28 cellular contexts compared by ENCODE assay signal in genomic region chr7:45131891-45132290, GRCh38. TPM values are rescaled to one million over a fixed set of nuclear protein-coding genes. Genes with fewer than 3 reads are reported as not detected.
DNase-seq lines count a peak whose midpoint lies in the region; ATAC-seq and TF ChIP-seq lines count a peak whose summit lies in the region.
"Had no signal": no experiment of that assay in that cellular context is flagged by ENCODE, and none has a peak within 500 bp of the region (broad histone marks: within the 10 kb centered on the region; RNA-seq: fewer than 3 reads in every experiment).

No MANE protein-coding gene starts in this region.

- POLR2A ChIA-PET in activated CD4-positive, alpha-beta T cell treated with anti-CD3 and anti-CD28 coated beads, Interleukin-2, amount 10 ng/mL, durations not matched to agents 7 days and 5 days (lab: Charles Lee): no interaction called here

- peak overlapping the region; percentile 19 for H3K27ac Mint-ChIP-seq in activated CD4-positive, alpha-beta T cell treated with anti-CD3 and anti-CD28 coated beads, Interleukin-2, amount 10 ng/mL, durations not matched to agents 7 days and 5 days
- H3K27ac Mint-ChIP-seq in activated CD4-positive, alpha-beta T cell treated with anti-CD3 and anti-CD28 coated beads, Interleukin-2, amount 10 ng/mL, durations not matched to agents 24 days and 14 days: no peak overlapping the region
- peak overlapping the region; percentile 45 for H3K27ac Mint-ChIP-seq in T-helper 17 cell
- H3K27ac Mint-ChIP-seq in neural crest cell (ENCODE audit: unreplicated experiment): peak overlapping the region; percentile 92

- TF ChIP-seq CTCF in neural crest cell (conservative IDR thresholded peaks at IDR 0.05): no peak

- no peak overlapping the region for H3K4me3 Mint-ChIP-seq in activated CD4-positive, alpha-beta T cell treated with anti-CD3 and anti-CD28 coated beads, Interleukin-2, amount 10 ng/mL, durations not matched to agents 7 days and 5 days
- H3K4me3 Mint-ChIP-seq in activated CD4-positive, alpha-beta T cell treated with anti-CD3 and anti-CD28 coated beads, Interleukin-2, amount 10 ng/mL, durations not matched to agents 24 days and 14 days: no peak overlapping the region
- H3K4me3 Mint-ChIP-seq in T-helper 17 cell: no peak overlapping the region
- H3K4me3 Mint-ChIP-seq in neural crest cell: no peak overlapping the region
- H3K4me3 Mint-ChIP-seq: CD4-positive, CD25-positive, alpha-beta regulatory T cell had no signal

- no peaks in the 10 kb centered on the region for H3K27me3 Mint-ChIP-seq in activated CD4-positive, alpha-beta T cell treated with anti-CD3 and anti-CD28 coated beads, Interleukin-2, amount 10 ng/mL, durations not matched to agents 7 days and 5 days
- H3K27me3 Mint-ChIP-seq in activated CD4-positive, alpha-beta T cell treated with anti-CD3 and anti-CD28 coated beads, Interleukin-2, amount 10 ng/mL, durations not matched to agents 24 days and 14 days: no peaks in the 10 kb centered on the region
- H3K27me3 Mint-ChIP-seq in T-helper 17 cell (no peaks in the 10 kb centered on the region), neural crest cell (ENCODE audit: low read depth) (peaks cover 3% of the 10 kb centered on the region)

- CTCF ChIA-PET in activated CD4-positive, alpha-beta T cell treated with anti-CD3 and anti-CD28 coated beads, Interleukin-2, amount 10 ng/mL, durations not matched to agents 7 days and 5 days (lab: Charles Lee): interaction anchor here (0.8 kb wide), 1 partner anchor 158 kb away, joined by 3 read pairs; no protein-coding TSS in a partner anchor

- no peak for DNase-seq in activated CD4-positive, alpha-beta T cell treated with anti-CD3 and anti-CD28 coated beads, Interleukin-2, amount 10 ng/mL, durations not matched to agents 7 days and 5 days
- DNase-seq in activated CD4-positive, alpha-beta T cell treated with anti-CD3 and anti-CD28 coated beads, Interleukin-2, amount 10 ng/mL, durations not matched to agents 24 days and 14 days: no peak
- no peak for DNase-seq in T-helper 17 cell
- DNase-seq in neural crest cell (ENCODE audit: low read depth, low spot score): no peak
- no peak for DNase-seq in ecto neural progenitor cell (ENCODE audit: low spot score)
- no peak for DNase-seq in iPS-NIHi7 (ENCODE audit: extremely low spot score)
- DNase-seq: 8988T; ACHN; CD4-positive, CD25-positive, alpha-beta regulatory T cell; COR-L47; DMS79; EL; GF-D8; Karpas-422; NCI-H1092; NCI-H1417 treated with DMSO at 0.1 percent for 48 hours; NCI-H1694 treated with DMSO at 0.1 percent for 48 hours; NCI-H2081; NCI-H2227 treated with DMSO at 0.1 percent for 48 hours; NCI-H510A; NCI-H69; SHP77 had no signal

- H3K9me3 Mint-ChIP-seq in activated CD4-positive, alpha-beta T cell treated with anti-CD3 and anti-CD28 coated beads, Interleukin-2, amount 10 ng/mL, durations not matched to agents 7 days and 5 days: no peaks in the 10 kb centered on the region
- no peaks in the 10 kb centered on the region for H3K9me3 Mint-ChIP-seq in activated CD4-positive, alpha-beta T cell treated with anti-CD3 and anti-CD28 coated beads, Interleukin-2, amount 10 ng/mL, durations not matched to agents 24 days and 14 days
- no peaks in the 10 kb centered on the region for H3K9me3 Mint-ChIP-seq in neural crest cell
- H3K9me3 Mint-ChIP-seq: CD4-positive, CD25-positive, alpha-beta regulatory T cell had no signal

- intact Hi-C loops in activated CD4-positive, alpha-beta T cell treated with anti-CD3 and anti-CD28 coated beads, Interleukin-2, amount 10 ng/mL, durations not matched to agents 24 days and 14 days (cut with micrococcal nuclease): no loop called here

- no peaks in the 10 kb centered on the region for H3K36me3 Mint-ChIP-seq in activated CD4-positive, alpha-beta T cell treated with anti-CD3 and anti-CD28 coated beads, Interleukin-2, amount 10 ng/mL, durations not matched to agents 7 days and 5 days (ENCODE audit: low read depth)
- no peaks in the 10 kb centered on the region for H3K36me3 Mint-ChIP-seq in activated CD4-positive, alpha-beta T cell treated with anti-CD3 and anti-CD28 coated beads, Interleukin-2, amount 10 ng/mL, durations not matched to agents 24 days and 14 days (ENCODE audit: low read depth)
- H3K36me3 Mint-ChIP-seq in T-helper 17 cell (ENCODE audit: low read depth) (no peaks in the 10 kb centered on the region), neural crest cell (ENCODE audit: low read depth) (no peaks in the 10 kb centered on the region)
- H3K36me3 Mint-ChIP-seq: CD4-positive, CD25-positive, alpha-beta regulatory T cell had no signal

- peaks cover 12% of the 10 kb centered on the region for H3K4me1 Mint-ChIP-seq in activated CD4-positive, alpha-beta T cell treated with anti-CD3 and anti-CD28 coated beads, Interleukin-2, amount 10 ng/mL, durations not matched to agents 7 days and 5 days
- peaks cover 11% of the 10 kb centered on the region for H3K4me1 Mint-ChIP-seq in activated CD4-positive, alpha-beta T cell treated with anti-CD3 and anti-CD28 coated beads, Interleukin-2, amount 10 ng/mL, durations not matched to agents 24 days and 14 days
- H3K4me1 Mint-ChIP-seq in T-helper 17 cell: peaks cover 7% of the 10 kb centered on the region
- peaks cover 5% of the 10 kb centered on the region for H3K4me1 Mint-ChIP-seq in neural crest cell

- no peaks in the 10 kb centered on the region for H3K9me3 ChIP-seq in T-helper 17 cell (ENCODE audit: control insufficient read depth, low read length, poor library complexity, severe bottlenecking)

- no peak for ATAC-seq in T-helper 17 cell
- ATAC-seq in GM21576 (IDR thresholded peaks at IDR 0.05; ENCODE audit: unreplicated experiment): no peak
- ATAC-seq: HepG2, Panc1 had no signal

RNA-seq across cellular contexts. Expression of gene TBRG4, which starts 20.4 kb away (rescaled TPM):
- total RNA-seq in activated CD4-positive, alpha-beta T cell treated with anti-CD3 and anti-CD28 coated beads, Interleukin-2, amount 10 ng/mL, durations not matched to agents 7 days and 5 days: 100 to 1,000 TPM in 1 of 2 experiments, 10 to 100 TPM in 1; 98.9 to 102 TPM
- 192 and 198 TPM in 2 replicates for total RNA-seq in activated CD4-positive, alpha-beta T cell treated with anti-CD3 and anti-CD28 coated beads, Interleukin-2, amount 10 ng/mL, durations not matched to agents 24 days and 14 days
- total RNA-seq in T-helper 17 cell: 10 to 100 TPM; 63.6 to 85.1 TPM
- total RNA-seq in neural crest cell: 104 and 109 TPM in 2 replicates

RNA-seq across cellular contexts. Expression of gene RAMP3, which starts 25.7 kb away (rescaled TPM):
- not detected for total RNA-seq in activated CD4-positive, alpha-beta T cell treated with anti-CD3 and anti-CD28 coated beads, Interleukin-2, amount 10 ng/mL, durations not matched to agents 7 days and 5 days
- total RNA-seq in activated CD4-positive, alpha-beta T cell treated with anti-CD3 and anti-CD28 coated beads, Interleukin-2, amount 10 ng/mL, durations not matched to agents 24 days and 14 days: not detected in 2 replicates
- total RNA-seq in T-helper 17 cell: under 1 TPM; 0.65 to 0.76 TPM
- total RNA-seq in neural crest cell: not detected in 2 replicates
- total RNA-seq: CD4-positive, CD25-positive, alpha-beta regulatory T cell; H4; HepG2; HT1080; OCI-LY7 had no signal

RNA-seq across cellular contexts. Expression of gene NACAD, which starts 43.1 kb away (rescaled TPM):
- not detected for total RNA-seq in activated CD4-positive, alpha-beta T cell treated with anti-CD3 and anti-CD28 coated beads, Interleukin-2, amount 10 ng/mL, durations not matched to agents 7 days and 5 days
- 0.09 and 0.31 TPM in 2 replicates for total RNA-seq in activated CD4-positive, alpha-beta T cell treated with anti-CD3 and anti-CD28 coated beads, Interleukin-2, amount 10 ng/mL, durations not matched to agents 24 days and 14 days
- under 1 TPM; 0.15 to 0.47 TPM for total RNA-seq in T-helper 17 cell
- total RNA-seq in neural crest cell: 7.2 and 9.7 TPM in 2 replicates
- total RNA-seq: HepG2, OCI-LY7 had no signal
